Comparison of ENCODE assay signal across 8 cellular contexts in genomic region chr15:48800811-48801460, GRCh38. TPM values are rescaled to one million over a fixed set of nuclear protein-coding genes. Genes with fewer than 3 reads are reported as not detected.
DNase-seq lines count a peak whose midpoint lies in the region; ATAC-seq, FAIRE-seq and TF ChIP-seq lines count a peak whose summit lies in the region.

No MANE protein-coding gene starts in this region.

- H3K9me3 ChIP-seq in OCI-LY3 (ENCODE audit: insufficient read depth, low read length) (no peaks in the 10 kb centered on the region), smooth muscle cell (replicated peaks; ENCODE audit: low read depth) (no peaks in the 10 kb centered on the region)

- H3F3A ChIP-seq in smooth muscle cell (ENCODE audit: low read depth), result peaks cover 3% of the 10 kb centered on the region

- H3K4me2 ChIP-seq in OCI-LY3 (ENCODE audit: low read length), result no peak overlapping the region
- no peak overlapping the region for H3K4me2 ChIP-seq in smooth muscle cell

- TF ChIP-seq CTCF in OCI-LY3 (IDR thresholded peaks at IDR 0.05; ENCODE audit: low read depth, low read length) (peak; percentile 49), smooth muscle cell (IDR thresholded peaks at IDR 0.05; ENCODE audit: borderline replicate concordance, insufficient read depth, poor library complexity, severe bottlenecking) (peak; percentile 58)

- H3K27me3 ChIP-seq in OCI-LY3 (ENCODE audit: low read depth, low read length) (no peaks in the 10 kb centered on the region), smooth muscle cell (ENCODE audit: low read depth) (no peaks in the 10 kb centered on the region)

- FAIRE-seq in HTR-8/SVneo (lab: Jason Lieb, UNC), result no peak

- H3K79me2 ChIP-seq in OCI-LY3 (ENCODE audit: low read length) (peaks cover 50% of the 10 kb centered on the region), smooth muscle cell (ENCODE audit: low read depth) (no peaks in the 10 kb centered on the region)

- no peak overlapping the region for H2AFZ ChIP-seq in OCI-LY3 (ENCODE audit: low read depth, low read length)
- no peak overlapping the region for H2AFZ ChIP-seq in smooth muscle cell (ENCODE audit: low read depth)

- H3K27ac ChIP-seq in OCI-LY3 (ENCODE audit: low read length), result no peak overlapping the region
- H3K27ac ChIP-seq in smooth muscle cell (ENCODE audit: low read depth), result no peak overlapping the region

- no peaks in the 10 kb centered on the region for H3K4me1 ChIP-seq in OCI-LY3 (ENCODE audit: low read length)
- H3K4me1 ChIP-seq in smooth muscle cell (ENCODE audit: low read depth), result peaks cover 34% of the 10 kb centered on the region

- H3K4me3 ChIP-seq in OCI-LY3 (ENCODE audit: low read length) (no peak overlapping the region), smooth muscle cell (no peak overlapping the region)

- H3K9ac ChIP-seq in OCI-LY3 (ENCODE audit: low read length), result no peak overlapping the region
- H3K9ac ChIP-seq in smooth muscle cell (ENCODE audit: low read depth), result no peak overlapping the region

- peaks cover 16% of the 10 kb centered on the region for H3K36me3 ChIP-seq in OCI-LY3 (replicated peaks; ENCODE audit: low read depth, low read length)
- no peaks in the 10 kb centered on the region for H3K36me3 ChIP-seq in smooth muscle cell (ENCODE audit: low read depth)

- ATAC-seq in GM18498 (IDR thresholded peaks at IDR 0.05; ENCODE audit: unreplicated experiment) (no peak), GM18861 (IDR thresholded peaks at IDR 0.05; ENCODE audit: unreplicated experiment) (no peak)

- H4K20me1 ChIP-seq in OCI-LY3 (ENCODE audit: insufficient read depth, low read length) (0 out of 2 replicates have a peak, but pooled peaks cover 8% of the 10 kb centered on the region), smooth muscle cell (ENCODE audit: low read depth) (no peaks in the 10 kb centered on the region)

- WGBS in smooth muscle cell (ENCODE audit: low lambda C conversion rate), result 78% methylated on average over 4 of the region's 4 CpGs

- peak; percentile 14 for DNase-seq in DMS 273 (lab: John Stamatoyannopoulos, UW; ENCODE audit: unreplicated experiment)
- DNase-seq in DMS 273 treated with DMSO at 0.1 percent for 48 hours (lab: John Stamatoyannopoulos, UW), result no peak
- DNase-seq in fibroblast of peridontal ligament (ENCODE audit: extremely low read depth), result peak; percentile 80
- DNase-seq in smooth muscle cell (lab: John Stamatoyannopoulos, UW; ENCODE audit: unreplicated experiment), result no peak
- no peak for DNase-seq in HTR-8/SVneo (ENCODE audit: insufficient read length, low spot score)

RNA-seq across cellular contexts. Expression of gene CEP152, which starts 9.9 kb away (rescaled TPM):
- total RNA-seq in smooth muscle cell, result 10.7 and 37.5 TPM in 2 replicates
- polyA plus RNA-seq in smooth muscle cell, result 3.9 and 5.9 TPM in 2 replicates

Comparison
In these comparisons a context has a peak if more than half of its experiments do, and no peak if none do; other contexts are left out.
1. DNase-seq: peak in DMS 273 (single experiment) and fibroblast of peridontal ligament (single experiment); none in DMS 273 treated with DMSO at 0.1 percent for 48 hours (single experiment), smooth muscle cell (single experiment) and HTR-8/SVneo (single experiment).